22 cellular contexts compared by ENCODE assay signal in genomic region chr17:79176792-79177601, GRCh38.
"Had no signal": no experiment of that assay in that cellular context is flagged by ENCODE, and none has a peak within 500 bp of the region (broad histone marks: within the 10 kb centered on the region; RNA-seq: fewer than 3 reads in every experiment).

No MANE protein-coding gene starts in this region.

- H3K4me3 ChIP-seq: colonic mucosa, esophagus squamous epithelium, mucosa of descending colon, right atrium auricular region, skin epidermis had no signal

- H3K4me1 ChIP-seq: colonic mucosa, esophagus squamous epithelium, right atrium auricular region had no signal

- H3K27ac ChIP-seq: colonic mucosa, esophagus squamous epithelium, neutrophil, right atrium auricular region, skin epidermis, VCaP had no signal

- H3K36me3 ChIP-seq: colonic mucosa, esophagus squamous epithelium, neutrophil, right atrium auricular region had no signal

- H3K9me3 ChIP-seq: colonic mucosa, esophagus squamous epithelium, mucosa of descending colon, neutrophil, right atrium auricular region had no signal

- ATAC-seq: activated CD4-positive, alpha-beta T cell treated with anti-CD3 and anti-CD28 coated beads for 36 hours; activated T-cell treated with anti-CD3 and anti-CD28 coated beads, Interleukin-2, amount 50 U/mL, for 4 hours; left ventricle myocardium superior; mucosa of descending colon; naive thymus-derived CD4-positive, alpha-beta T cell; stimulated activated naive B cell treated with anti-CD40 and anti-IgM and Interleukin-4, amounts not matched to agents 10 μg/mL and 1 μg/mL and 100 μg/mL, for 72 hours; T-cell had no signal

- DNase-seq: activated CD4-positive, alpha-beta memory T cell treated with anti-CD3 and anti-CD28 coated beads, Interleukin-2, amount 10 ng/mL, durations not matched to agents 7 days and 5 days; activated CD4-positive, alpha-beta T cell treated with anti-CD3 and anti-CD28 coated beads for 36 hours; activated effector memory CD4-positive, alpha-beta T cell treated with Interleukin-2 at 50 U/mL for 16 hours; activated naive CD4-positive, alpha-beta T cell treated with anti-CD3 and anti-CD28 coated beads, Interleukin-2, amount 50 U/mL, for 16 hours; activated T-cell treated with anti-CD3 and anti-CD28 coated beads, Interleukin-2, amount 50 U/mL, for 4 hours; colonic mucosa; esophagus squamous epithelium; hypothalamus; kidney glomerular epithelial cell; left ventricle myocardium superior; mucosa of descending colon; naive thymus-derived CD4-positive, alpha-beta T cell; posterior cingulate gyrus; stimulated activated CD4-positive, alpha-beta T cell treated with anti-CD3 and anti-CD28 coated beads, Interleukin-15, amount 100 ng/mL, for 24 hours; stimulated activated CD4-positive, alpha-beta T cell treated with anti-CD3 and anti-CD28 coated beads, Interleukin-4, amount 100 ng/mL, for 1 hour; stimulated activated naive B cell treated with anti-CD40 and anti-IgM and Interleukin-4, amounts not matched to agents 10 μg/mL and 1 μg/mL and 100 μg/mL, for 72 hours; T-cell; trophoblast cell had no signal
